In genomic region chr11:130999992-131000770, GRCh38 we compare ENCODE assay signal across 10 cellular contexts.
A peak's percentile ranks its signal among the peaks of the same experiment; 100 is the strongest.
DNase-seq lines count a peak whose midpoint lies in the region; ATAC-seq and TF ChIP-seq lines count a peak whose summit lies in the region.
"Had no signal": no experiment of that assay in that cellular context is flagged by ENCODE, and none has a peak within 500 bp of the region (broad histone marks: within the 10 kb centered on the region; RNA-seq: fewer than 3 reads in every experiment).

No MANE protein-coding gene starts in this region.

- no peaks in the 10 kb centered on the region for H3K36me3 ChIP-seq in upper lobe of right lung
- H3K36me3 ChIP-seq: suprapubic skin had no signal

- intact Hi-C loops in upper lobe of right lung (cut with DNase I) (no loop called here), right cardiac atrium (cut with DNase I) (no loop called here)

- 46% methylated on average over 3 of the region's 3 CpGs for WGBS in right cardiac atrium

- H3K27ac ChIP-seq in upper lobe of right lung = no peak overlapping the region
- H3K27ac ChIP-seq in right cardiac atrium (ENCODE audit: low read length) = no peak overlapping the region
- H3K27ac ChIP-seq: suprapubic skin, VCaP had no signal

- no peak for TF ChIP-seq CTCF in fibroblast of the aortic adventitia (IDR thresholded peaks at IDR 0.05; ENCODE audit: insufficient read depth, low read length)
- no peak for TF ChIP-seq CTCF in upper lobe of right lung (IDR thresholded peaks at IDR 0.05)

- no peaks in the 10 kb centered on the region for H3K9me3 ChIP-seq in upper lobe of right lung
- no peaks in the 10 kb centered on the region for H3K9me3 ChIP-seq in right cardiac atrium (ENCODE audit: control insufficient read depth, low read length)
- H3K9me3 ChIP-seq: suprapubic skin had no signal

- ATAC-seq in upper lobe of right lung (peak; percentile 58), right cardiac atrium (no peak)

- H3K4me1 ChIP-seq in upper lobe of right lung (no peaks in the 10 kb centered on the region), right cardiac atrium (ENCODE audit: control insufficient read depth, insufficient read depth, low read length) (no peaks in the 10 kb centered on the region)

- DNase-seq in H4 (ENCODE audit: low spot score) (peak; percentile 89), SHP77 (lab: John Stamatoyannopoulos, UW) (peak; percentile 49 to 51), fibroblast of the aortic adventitia (ENCODE audit: low read depth) (peak; percentile 97), upper lobe of right lung (no peak), right cardiac atrium (no peak)
- no peak for DNase-seq in activated CD8-positive, alpha-beta memory T cell treated with anti-CD3 and anti-CD28 coated beads for 24 hours
- no peak for DNase-seq in effector CD4-positive, alpha-beta T cell
- DNase-seq: stimulated activated CD4-positive, alpha-beta T cell treated with anti-CD3 and anti-CD28 coated beads, Interleukin-4, amount 100 ng/mL, for 1 hour had no signal

- H3K27me3 ChIP-seq in upper lobe of right lung (no peaks in the 10 kb centered on the region), right cardiac atrium (ENCODE audit: control insufficient read depth, insufficient read depth) (no peaks in the 10 kb centered on the region)
- H3K27me3 ChIP-seq: suprapubic skin had no signal

- H3K4me3 ChIP-seq in fibroblast of the aortic adventitia (ENCODE audit: low read depth, low read length) (no peak overlapping the region), upper lobe of right lung (no peak overlapping the region), right cardiac atrium (ENCODE audit: low read length) (no peak overlapping the region)
- H3K4me3 ChIP-seq: suprapubic skin had no signal

Comparison
In these comparisons a context has a peak if more than half of its experiments do, and no peak if none do; other contexts are left out.
1. DNase-seq: peak in H4 (single experiment), SHP77 (2 of 2) and fibroblast of the aortic adventitia (single experiment); none in upper lobe of right lung (single experiment), activated CD8-positive, alpha-beta memory T cell treated with anti-CD3 and anti-CD28 coated beads for 24 hours (single experiment), right cardiac atrium (0 of 3) and effector CD4-positive, alpha-beta T cell (single experiment).